16 cellular contexts compared by ENCODE assay signal in the genomic region with DNA sequence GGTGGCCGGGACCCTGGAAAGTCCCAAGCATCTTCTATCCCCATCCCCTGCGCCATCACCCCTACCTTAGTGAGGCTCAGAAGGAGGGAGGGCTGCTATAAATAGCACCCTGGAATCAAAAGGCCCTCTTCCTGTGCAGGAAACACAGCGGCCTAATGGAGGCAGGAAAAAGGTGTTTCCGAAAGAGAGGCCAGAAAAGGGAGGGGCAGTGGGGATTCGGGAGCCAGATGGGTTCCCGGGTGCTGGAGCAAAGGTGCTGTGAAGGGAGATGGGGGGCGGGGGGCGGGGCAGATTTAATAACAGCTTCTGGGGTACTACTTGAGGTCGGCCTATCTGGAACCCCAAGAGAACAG.
"Had no signal": no experiment of that assay in that cellular context is flagged by ENCODE, and none has a peak within 500 bp of the region (broad histone marks: within the 10 kb centered on the region; RNA-seq: fewer than 3 reads in every experiment).

No MANE protein-coding gene starts in this region.

- H3K9me3 ChIP-seq: ascending aorta had no signal

- H3K4me3 Mint-ChIP-seq: activated CD4-positive, alpha-beta T cell treated with anti-CD3 and anti-CD28 coated beads for 36 hours; activated T-helper 1 cell treated with anti-CD3 and anti-CD28 coated beads, Interleukin-12 subunit alpha, Interleukin-12 subunit beta, Interleukin-2, Interleukin-4 antibody, amounts not matched to agents 30 ng/mL and 10 ng/mL and 1 ng/mL, durations not matched to agents 14 hours and 24 hours and 36 hours; immature natural killer cell; mesothelial cell of epicardium; stimulated activated naive B cell treated with anti-CD40 and anti-IgM and Interleukin-4, amounts not matched to agents 10 μg/mL and 1 μg/mL and 100 μg/mL, for 72 hours; type B pancreatic cell had no signal

- H3K27me3 ChIP-seq: ascending aorta had no signal

- ATAC-seq: activated CD4-positive, alpha-beta T cell treated with anti-CD3 and anti-CD28 coated beads for 36 hours; left colon; stimulated activated naive B cell treated with anti-CD40 and anti-IgM and Interleukin-4, amounts not matched to agents 10 μg/mL and 1 μg/mL and 100 μg/mL, for 72 hours had no signal

- H3K4me3 ChIP-seq: ascending aorta had no signal

- H3K27ac Mint-ChIP-seq: activated CD4-positive, alpha-beta T cell treated with anti-CD3 and anti-CD28 coated beads for 36 hours; activated T-helper 1 cell treated with anti-CD3 and anti-CD28 coated beads, Interleukin-12 subunit alpha, Interleukin-12 subunit beta, Interleukin-2, Interleukin-4 antibody, amounts not matched to agents 30 ng/mL and 10 ng/mL and 1 ng/mL, durations not matched to agents 14 hours and 24 hours and 36 hours; immature natural killer cell; mesothelial cell of epicardium; stimulated activated naive B cell treated with anti-CD40 and anti-IgM and Interleukin-4, amounts not matched to agents 10 μg/mL and 1 μg/mL and 100 μg/mL, for 72 hours; type B pancreatic cell had no signal

- H3K36me3 ChIP-seq: ascending aorta, WERI-Rb-1 had no signal

- H3K36me3 Mint-ChIP-seq: stimulated activated naive B cell treated with anti-CD40 and anti-IgM and Interleukin-4, amounts not matched to agents 10 μg/mL and 1 μg/mL and 100 μg/mL, for 72 hours; type B pancreatic cell had no signal

- DNase-seq: activated CD4-positive, alpha-beta T cell treated with anti-CD3 and anti-CD28 coated beads for 36 hours; activated naive CD4-positive, alpha-beta T cell; effector CD8-positive, alpha-beta T cell; erythroblast; immature natural killer cell; left colon; stimulated activated CD4-positive, alpha-beta T cell treated with anti-CD3 and anti-CD28 coated beads, Interleukin-2, amount 100 ng/mL, for 24 hours; stimulated activated naive B cell treated with anti-CD40 and anti-IgM and Interleukin-4, amounts not matched to agents 10 μg/mL and 1 μg/mL and 100 μg/mL, for 72 hours; substantia nigra; T-helper 1 cell; WERI-Rb-1 had no signal

- H3K9me3 Mint-ChIP-seq: activated T-helper 1 cell treated with anti-CD3 and anti-CD28 coated beads, Interleukin-12 subunit alpha, Interleukin-12 subunit beta, Interleukin-2, Interleukin-4 antibody, amounts not matched to agents 30 ng/mL and 10 ng/mL and 1 ng/mL, durations not matched to agents 14 hours and 24 hours and 36 hours; immature natural killer cell; mesothelial cell of epicardium; stimulated activated naive B cell treated with anti-CD40 and anti-IgM and Interleukin-4, amounts not matched to agents 10 μg/mL and 1 μg/mL and 100 μg/mL, for 72 hours; type B pancreatic cell had no signal

- FAIRE-seq: bronchial epithelial cell had no signal

- H3K27me3 Mint-ChIP-seq: activated CD4-positive, alpha-beta T cell treated with anti-CD3 and anti-CD28 coated beads for 36 hours; type B pancreatic cell had no signal

- H3K27ac ChIP-seq: ascending aorta, WERI-Rb-1 had no signal
